In genomic region chr17:42288078-42288984, GRCh38 we compare ENCODE assay signal across 8 cellular contexts. TPM values are rescaled to one million over a fixed set of nuclear protein-coding genes. Genes with fewer than 3 reads are reported as not detected.
DNase-seq lines count a peak whose midpoint lies in the region; ATAC-seq and TF ChIP-seq lines count a peak whose summit lies in the region.

Gene STAT5A, plus strand, starts transcription at chr17:42288498. Its CDS starts 914 bp downstream, at chr17:42289412.

- peaks cover 7% of the 10 kb centered on the region for H3K36me3 Mint-ChIP-seq in T-helper 17 cell (ENCODE audit: low read depth)

- H3K4me3 ChIP-seq in prostate gland = peak within 1 kb of the TSS; percentile 64 to 66
- peak within 1 kb of the TSS; percentile 85 for H3K4me3 ChIP-seq in urinary bladder (ENCODE audit: low read depth, low read length)

- H3K36me3 ChIP-seq in prostate gland = no peaks in the 10 kb centered on the region
- no peaks in the 10 kb centered on the region for H3K36me3 ChIP-seq in urinary bladder (ENCODE audit: insufficient read depth)

- H3K27ac ChIP-seq in prostate gland (peak within 1 kb of the TSS; percentile 73 to 84), urinary bladder (ENCODE audit: low read depth) (peak within 1 kb of the TSS; percentile 73)

- ATAC-seq in T-helper 17 cell (peak; percentile 83), left ventricle myocardium superior (peak; percentile 90)

- no peaks in the 10 kb centered on the region for H3K27me3 Mint-ChIP-seq in T-helper 17 cell

- peak in 2 of 4 experiments; percentile 14 to 26 for TF ChIP-seq CTCF in prostate gland (IDR thresholded peaks at IDR 0.05)

- peak within 1 kb of the TSS; percentile 97 for H3K27ac Mint-ChIP-seq in T-helper 17 cell

- peaks cover 35% of the 10 kb centered on the region for H3K4me1 Mint-ChIP-seq in T-helper 17 cell

- 5% methylated on average over 91 of the region's 97 CpGs for WGBS in prostate gland
- WGBS in urinary bladder = 5% methylated on average over 97 of the region's 97 CpGs

- H3K4me1 ChIP-seq in prostate gland (replicated peaks) = peaks cover 3% of the 10 kb centered on the region
- H3K4me1 ChIP-seq in urinary bladder (ENCODE audit: insufficient read depth) = no peaks in the 10 kb centered on the region

- H3K9me3 ChIP-seq in T-helper 17 cell (ENCODE audit: control insufficient read depth, low read length, poor library complexity, severe bottlenecking) = no peaks in the 10 kb centered on the region
- no peaks in the 10 kb centered on the region for H3K9me3 ChIP-seq in prostate gland

- peak within 1 kb of the TSS; percentile 96 for H3K4me3 Mint-ChIP-seq in T-helper 17 cell

- intact Hi-C loops in left ventricle myocardium superior (cut with micrococcal nuclease) = no loop called here
- intact Hi-C loops in prostate gland (cut with DNase I) = no loop called here

- DNase-seq in NCI-H748 (lab: John Stamatoyannopoulos, UW; ENCODE audit: unreplicated experiment) (peak; percentile 80), NCI-H748 treated with DMSO at 0.1 percent for 48 hours (lab: John Stamatoyannopoulos, UW) (no peak), HPDE6-E6E7 (ENCODE audit: extremely low spot score) (peak; percentile 56), T-helper 17 cell (peak; percentile 65 to 77 (median 72)), anterior cingulate cortex (lab: John Stamatoyannopoulos, UW) (peak in 50 of 58 donors; percentile 6 to 77 (median 58)), left ventricle myocardium superior (peak; percentile 95), prostate gland (ENCODE audit: low spot score) (peak; percentile 84)

- peak; percentile 76 for TF ChIP-seq POLR2A in prostate gland (IDR thresholded peaks at IDR 0.05)

- no peaks in the 10 kb centered on the region for H3K27me3 ChIP-seq in prostate gland (replicated peaks; ENCODE audit: insufficient read depth)

RNA-seq across cellular contexts. Expression of gene STAT5A, which starts in this region (rescaled TPM):
- total RNA-seq in T-helper 17 cell = 100 to 1,000 TPM; 153 to 177 TPM
- 13.8 TPM for total RNA-seq in left ventricle myocardium superior
- total RNA-seq in prostate gland = 10 to 100 TPM; 31.1 to 45.8 TPM
- total RNA-seq in urinary bladder = 14.9 TPM
- 34.0 TPM for polyA plus RNA-seq in urinary bladder
